22 cellular contexts compared by ENCODE assay signal in the genomic region with DNA sequence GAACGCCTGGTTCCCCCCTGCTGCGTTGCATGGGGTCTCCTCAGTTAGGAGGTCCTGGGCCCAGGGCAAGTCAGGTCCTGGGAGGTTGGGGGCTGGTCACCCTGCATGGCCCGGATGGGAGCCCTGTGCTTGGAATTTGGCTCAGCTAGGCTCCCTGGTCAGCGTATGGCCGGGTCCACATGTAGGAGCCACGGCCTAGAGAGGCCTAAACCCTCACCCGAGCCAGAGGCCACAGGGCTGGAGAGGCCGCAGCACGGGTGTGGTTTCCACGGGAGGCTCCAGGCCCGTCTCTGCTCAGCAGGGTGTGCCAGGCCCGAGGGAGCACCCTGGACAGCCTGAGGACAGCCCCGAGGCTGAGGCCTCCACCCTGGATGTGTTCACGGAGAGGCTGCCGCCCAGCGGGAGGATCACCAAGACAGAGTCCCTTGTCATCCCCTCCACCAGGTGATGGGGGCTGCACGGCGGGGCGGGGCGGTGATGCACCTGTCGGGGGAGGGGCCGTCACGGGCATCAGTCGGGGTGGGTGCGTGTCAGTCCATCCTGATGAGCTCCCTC. TPM values are rescaled to one million over a fixed set of nuclear protein-coding genes. Genes with fewer than 3 reads are reported as not detected.
"Had no signal": no experiment of that assay in that cellular context is flagged by ENCODE, and none has a peak within 500 bp of the region (broad histone marks: within the 10 kb centered on the region; RNA-seq: fewer than 3 reads in every experiment).

No MANE protein-coding gene starts in this region.

- DNase-seq: KBM-7, MG63, NCI-H1092, NCI-H1105 treated with DMSO at 0.1 percent for 48 hours, NCI-H1417 treated with DMSO at 0.1 percent for 48 hours, NCI-H146, NCI-H1694 treated with DMSO at 0.1 percent for 48 hours, NCI-H2029, NCI-H2081 treated with DMSO at 0.1 percent for 48 hours, NCI-H2171, NCI-H226, NCI-H446, NCI-H510A, NCI-H524 treated with DMSO at 0.1 percent for 48 hours, NCI-H69, NCI-H774, PC-3, SHP77, SK-N-SH had no signal

- H3K9me3 ChIP-seq: MG63, SK-N-SH had no signal

- H3K4me3 ChIP-seq: MG63 had no signal

- H3K27me3 ChIP-seq: MG63 had no signal

- H3K36me3 ChIP-seq: MG63 had no signal

- H3K27ac ChIP-seq: RWPE1 had no signal

- ATAC-seq: Panc1, PC-3 had no signal

RNA-seq across cellular contexts. Expression of a gene that starts 17.6 kb away (rescaled TPM):
- total RNA-seq: HT-29 had no signal
